ENCODE assay signal across 1 cellular context in genomic region chr12:101795786-101796185, GRCh38.
TF ChIP-seq lines count a peak whose summit lies in the region.

No MANE protein-coding gene starts in this region.

TF ChIP-seq in GM23338, 12 proteins besides CTCF, POLR2A, EP300 and RAD21 (continued from another document):
- TF ChIP-seq ZNF462 (CRISPR knock-in tag; IDR thresholded peaks at IDR 0.05) (no peak), EZH2phosphoT487 (IDR thresholded peaks at IDR 0.05; ENCODE audit: unreplicated experiment) (no peak), JUNB (IDR thresholded peaks at IDR 0.05; ENCODE audit: unreplicated experiment) (no peak)
- TF ChIP-seq, protein P1, sequence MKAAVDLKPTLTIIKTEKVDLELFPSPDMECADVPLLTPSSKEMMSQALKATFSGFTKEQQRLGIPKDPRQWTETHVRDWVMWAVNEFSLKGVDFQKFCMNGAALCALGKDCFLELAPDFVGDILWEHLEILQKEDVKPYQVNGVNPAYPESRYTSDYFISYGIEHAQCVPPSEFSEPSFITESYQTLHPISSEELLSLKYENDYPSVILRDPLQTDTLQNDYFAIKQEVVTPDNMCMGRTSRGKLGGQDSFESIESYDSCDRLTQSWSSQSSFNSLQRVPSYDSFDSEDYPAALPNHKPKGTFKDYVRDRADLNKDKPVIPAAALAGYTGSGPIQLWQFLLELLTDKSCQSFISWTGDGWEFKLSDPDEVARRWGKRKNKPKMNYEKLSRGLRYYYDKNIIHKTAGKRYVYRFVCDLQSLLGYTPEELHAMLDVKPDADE (IDR thresholded peaks at IDR 0.05): no peak
